Comparison of ENCODE assay signal across 24 cellular contexts in genomic region chr13:103315701-103316100, GRCh38.
"Had no signal": no experiment of that assay in that cellular context is flagged by ENCODE, and none has a peak within 500 bp of the region (broad histone marks: within the 10 kb centered on the region; RNA-seq: fewer than 3 reads in every experiment).

No MANE protein-coding gene starts in this region.

- H3K36me3 ChIP-seq: MG63, Peyer's patch, SJSA1 had no signal

- H3K27me3 Mint-ChIP-seq: activated CD8-positive, alpha-beta T cell treated with anti-CD3 and anti-CD28 coated beads for 36 hours; activated naive CD4-positive, alpha-beta T cell treated with anti-CD3 and anti-CD28 coated beads, Interleukin-2, amount 10 ng/mL, durations not matched to agents 7 days and 5 days; activated naive CD8-positive, alpha-beta T cell treated with anti-CD3 and anti-CD28 coated beads for 36 hours had no signal

- H3K27me3 ChIP-seq: MG63, Peyer's patch, SJSA1 had no signal

- H3K4me3 Mint-ChIP-seq: activated CD8-positive, alpha-beta T cell treated with anti-CD3 and anti-CD28 coated beads for 36 hours; activated naive CD4-positive, alpha-beta T cell treated with anti-CD3 and anti-CD28 coated beads, Interleukin-2, amount 10 ng/mL, durations not matched to agents 7 days and 5 days; activated naive CD8-positive, alpha-beta T cell treated with anti-CD3 and anti-CD28 coated beads for 36 hours; activated T-cell treated with anti-CD3 and anti-CD28 coated beads, Interleukin-2, amount 50 U/mL, for 72 hours; T-helper 2 cell treated with Interferon-gamma antibody and Interleukin-4, amounts not matched to agents 5 μg/mL and 100 μg/mL, for 36 hours had no signal

- H3K27ac ChIP-seq: Peyer's patch, RWPE1, SJSA1 had no signal

- H3K9me3 Mint-ChIP-seq: activated CD8-positive, alpha-beta T cell treated with anti-CD3 and anti-CD28 coated beads for 36 hours; activated naive CD8-positive, alpha-beta T cell treated with anti-CD3 and anti-CD28 coated beads for 36 hours; activated T-helper 2 cell treated with anti-CD3 and anti-CD28 coated beads, Interferon-gamma antibody, Interleukin-2, Interleukin-4, amounts not matched to agents 10 μg/mL and 5 μg/mL and 100 μg/mL, durations not matched to agents 14 hours and 24 hours and 36 hours had no signal

- ATAC-seq: activated CD4-positive, CD25-positive, alpha-beta regulatory T cell treated with anti-CD3 and anti-CD28 coated beads, Interleukin-2, amount 50 U/mL, for 24 hours; activated CD8-positive, alpha-beta T cell treated with anti-CD3 and anti-CD28 coated beads for 36 hours; activated T-cell treated with anti-CD3 and anti-CD28 coated beads, Interleukin-2, amount 50 U/mL, for 72 hours; SK-N-SH treated with all-trans-retinoic acid at 6 μM for 48 hours had no signal

- H3K36me3 Mint-ChIP-seq: activated naive CD4-positive, alpha-beta T cell treated with anti-CD3 and anti-CD28 coated beads, Interleukin-2, amount 10 ng/mL, durations not matched to agents 7 days and 5 days; activated naive CD8-positive, alpha-beta T cell treated with anti-CD3 and anti-CD28 coated beads for 36 hours had no signal

- DNase-seq: activated CD4-positive, alpha-beta T cell treated with anti-CD3 and anti-CD28 coated beads for 4 hours; activated CD8-positive, alpha-beta memory T cell treated with anti-CD3 and anti-CD28 coated beads, Interleukin-2, amount 50 U/mL, for 4 hours; activated CD8-positive, alpha-beta T cell treated with anti-CD3 and anti-CD28 coated beads for 36 hours; activated gamma-delta T cell treated with Interleukin-2 at 50 U/mL for 16 hours; activated naive CD4-positive, alpha-beta T cell treated with anti-CD3 and anti-CD28 coated beads, Interleukin-2, amount 10 ng/mL, durations not matched to agents 7 days and 5 days; activated naive CD8-positive, alpha-beta T cell treated with anti-CD3 and anti-CD28 coated beads for 36 hours; activated T-cell treated with anti-CD3 and anti-CD28 coated beads, Interleukin-2, amount 50 U/mL, for 72 hours; anterior cingulate cortex; central memory CD4-positive, alpha-beta T cell; MG63; MV-4-11; NCI-H1092 treated with DMSO at 0.1 percent for 48 hours; NCI-H1417 treated with DMSO at 0.1 percent for 48 hours; NCI-H1694; NCI-H2081 treated with DMSO at 0.1 percent for 48 hours; Peyer's patch; Right ventricle myocardium superior; SW 1271 had no signal

- H3K4me1 Mint-ChIP-seq: activated naive CD4-positive, alpha-beta T cell treated with anti-CD3 and anti-CD28 coated beads, Interleukin-2, amount 10 ng/mL, durations not matched to agents 7 days and 5 days; activated naive CD8-positive, alpha-beta T cell treated with anti-CD3 and anti-CD28 coated beads for 36 hours had no signal

- H3K9me3 ChIP-seq: MG63, Peyer's patch had no signal

- H3K4me3 ChIP-seq: MG63, Peyer's patch, SJSA1 had no signal

- H3K27ac Mint-ChIP-seq: activated CD8-positive, alpha-beta T cell treated with anti-CD3 and anti-CD28 coated beads for 36 hours; activated naive CD4-positive, alpha-beta T cell treated with anti-CD3 and anti-CD28 coated beads, Interleukin-2, amount 10 ng/mL, durations not matched to agents 7 days and 5 days; activated naive CD8-positive, alpha-beta T cell treated with anti-CD3 and anti-CD28 coated beads for 36 hours; activated T-cell treated with anti-CD3 and anti-CD28 coated beads, Interleukin-2, amount 50 U/mL, for 72 hours; activated T-helper 2 cell treated with anti-CD3 and anti-CD28 coated beads, Interferon-gamma antibody, Interleukin-2, Interleukin-4, amounts not matched to agents 10 μg/mL and 5 μg/mL and 100 μg/mL, durations not matched to agents 14 hours and 24 hours and 36 hours; T-helper 2 cell treated with Interferon-gamma antibody and Interleukin-4, amounts not matched to agents 5 μg/mL and 100 μg/mL, for 36 hours had no signal

- H3K4me1 ChIP-seq: Peyer's patch, SJSA1 had no signal
